Comparison of ENCODE assay signal across 10 cellular contexts in genomic region chr2:85920810-85921545, GRCh38. TPM values are rescaled to one million over a fixed set of nuclear protein-coding genes. Genes with fewer than 3 reads are reported as not detected.
DNase-seq lines count a peak whose midpoint lies in the region; ATAC-seq, FAIRE-seq and TF ChIP-seq lines count a peak whose summit lies in the region.
"Had no signal": no experiment of that assay in that cellular context is flagged by ENCODE, and none has a peak within 500 bp of the region (broad histone marks: within the 10 kb centered on the region; RNA-seq: fewer than 3 reads in every experiment).

No MANE protein-coding gene starts in this region.

- in situ Hi-C loops in ACHN (cut with HindIII; ENCODE audit: low pct_ligation_motif_present, low pct_unique_long_range_greater_than_20kb, low sequenced_read_pairs), result no loop called here

- ATAC-seq in GM19395 (IDR thresholded peaks at IDR 0.05; ENCODE audit: unreplicated experiment), result no peak

- H3K9me3 ChIP-seq in liver (ENCODE audit: control insufficient read depth in 4 of 4, low read length in 3 of 4), result no peaks in the 10 kb centered on the region

- peak; percentile 38 to 55 for TF ChIP-seq RAD21 in liver (IDR thresholded peaks at IDR 0.05)

- H3K27ac ChIP-seq in dorsolateral prefrontal cortex, result peak overlapping the region; percentile 63 to 99 (median 95)
- H3K27ac ChIP-seq in liver (ENCODE audit: low read depth in 1 of 2, low read length in 2 of 2), result peak overlapping the region; percentile 42 to 44

- no peaks in the 10 kb centered on the region for H3K27me3 Mint-ChIP-seq in activated naive CD8-positive, alpha-beta T cell treated with anti-CD3 and anti-CD28 coated beads for 36 hours
- H3K27me3 Mint-ChIP-seq: central memory CD8-positive, alpha-beta T cell had no signal

- H3K9me3 Mint-ChIP-seq in activated naive CD8-positive, alpha-beta T cell treated with anti-CD3 and anti-CD28 coated beads for 36 hours, result no peaks in the 10 kb centered on the region
- H3K9me3 Mint-ChIP-seq: central memory CD8-positive, alpha-beta T cell had no signal

- no peak overlapping the region for H3K4me3 ChIP-seq in dorsolateral prefrontal cortex
- no peak overlapping the region for H3K4me3 ChIP-seq in liver (ENCODE audit: low read depth in 1 of 3, low read length in 3 of 3)

- DNase-seq in ACHN (peak; percentile 26), M059J (ENCODE audit: low read depth) (peak; percentile 67), dorsolateral prefrontal cortex (no peak), frontal cortex (ENCODE audit: low spot score in 2 of 2) (no peak), LoVo (ENCODE audit: low spot score) (no peak)
- DNase-seq in activated naive CD8-positive, alpha-beta T cell treated with anti-CD3 and anti-CD28 coated beads for 36 hours, result no peak
- DNase-seq: NCI-H1417 treated with DMSO at 0.1 percent for 48 hours had no signal

- no peak overlapping the region for H3K4me3 Mint-ChIP-seq in activated naive CD8-positive, alpha-beta T cell treated with anti-CD3 and anti-CD28 coated beads for 36 hours
- H3K4me3 Mint-ChIP-seq: central memory CD8-positive, alpha-beta T cell had no signal

- H3K9ac ChIP-seq in liver (ENCODE audit: low read depth in 1 of 2, low read length in 2 of 2), result no peak overlapping the region

- no peaks in the 10 kb centered on the region for H3K36me3 ChIP-seq in liver (ENCODE audit: control insufficient read depth in 4 of 4, insufficient read depth in 3 of 4, low read depth in 1 of 4, low read length in 3 of 4)

- peaks cover 6 to 40% (median 28%) of the 10 kb centered on the region in 4 donors for H3K4me1 ChIP-seq in liver (ENCODE audit: control insufficient read depth in 4 of 4, insufficient read depth in 4 of 4, low read length in 3 of 4)

- 37% methylated on average over 5 of the region's 5 CpGs for WGBS in liver

- H3K4me1 Mint-ChIP-seq in activated naive CD8-positive, alpha-beta T cell treated with anti-CD3 and anti-CD28 coated beads for 36 hours, result peaks cover 6% of the 10 kb centered on the region

- TF ChIP-seq CTCF in dorsolateral prefrontal cortex (IDR thresholded peaks at IDR 0.05 in 54 of 56, conservative IDR thresholded peaks at IDR 0.05 in 2 of 56; ENCODE audit: low read depth in 1 of 56, partially characterized antibody in 56 of 56), result no peak
- no peak for TF ChIP-seq CTCF in liver (IDR thresholded peaks at IDR 0.05; ENCODE audit: low read depth, low read length, missing input control)

- no peak overlapping the region for H3K27ac Mint-ChIP-seq in activated naive CD8-positive, alpha-beta T cell treated with anti-CD3 and anti-CD28 coated beads for 36 hours

- no peak for FAIRE-seq in frontal cortex (lab: Jason Lieb, UNC)

- no peaks in the 10 kb centered on the region for H3K36me3 Mint-ChIP-seq in activated naive CD8-positive, alpha-beta T cell treated with anti-CD3 and anti-CD28 coated beads for 36 hours

- intact Hi-C loops in dorsolateral prefrontal cortex (cut with DNase I), result loop anchor here in 1 of 2 donors (10.0 kb wide), 1 partner anchor 114 kb away; no protein-coding TSS in a partner anchor

- no peaks in the 10 kb centered on the region for H3K27me3 ChIP-seq in dorsolateral prefrontal cortex
- H3K27me3 ChIP-seq in liver (ENCODE audit: control insufficient read depth in 4 of 4, insufficient read depth in 4 of 4, low read length in 3 of 4), result no peaks in the 10 kb centered on the region

TF ChIP-seq in liver, 16 proteins besides CTCF, POLR2A, EP300 and RAD21:
- TF ChIP-seq YY1 (IDR thresholded peaks at IDR 0.05) (peak; percentile 57), TAF1 (conservative IDR thresholded peaks at IDR 0.05) (no peak), HNF4G (IDR thresholded peaks at IDR 0.05) (no peak), RXRA (IDR thresholded peaks at IDR 0.05) (peak in 1 of 2 donors; percentile 77), FOXA2 (IDR thresholded peaks at IDR 0.05) (no peak), SP1 (IDR thresholded peaks at IDR 0.05) (peak; percentile 48), GABPA (IDR thresholded peaks at IDR 0.05 in 1 of 2, conservative IDR thresholded peaks at IDR 0.05 in 1 of 2) (no peak), HNF4A (conservative IDR thresholded peaks at IDR 0.05) (peak; percentile 47 to 71), ATF3 (IDR thresholded peaks at IDR 0.05) (no peak), REST (IDR thresholded peaks at IDR 0.05) (peak; percentile 80), ZBTB33 (IDR thresholded peaks at IDR 0.05) (peak; percentile 53), JUND (IDR thresholded peaks at IDR 0.05) (peak in 1 of 2 donors; percentile 63), MAX (IDR thresholded peaks at IDR 0.05) (peak; percentile 58), NR2F2 (IDR thresholded peaks at IDR 0.05) (no peak), EGR1 (IDR thresholded peaks at IDR 0.05; ENCODE audit: low read depth in 2 of 2) (no peak), FOXA1 (IDR thresholded peaks at IDR 0.05) (peak; percentile 10)

RNA-seq across cellular contexts. Expression of gene ST3GAL5, which starts 32.2 kb away (rescaled TPM):
- total RNA-seq in M059J (2014; rRNA removed; shearing (Covaris generic)), result 21.2 and 30.7 TPM in 2 replicates
- total RNA-seq in dorsolateral prefrontal cortex (100 to 1,000 TPM in 11 of 120 experiments, 10 to 100 TPM in 109; 56.0 to 109 (median 86.7) TPM), liver (10 to 100 TPM in 1 of 2 donors, 1 to 10 TPM in 1; 4.5 to 17.0 TPM), frontal cortex (44.4 TPM)
- polyA plus RNA-seq in liver, result 10 to 100 TPM in 1 of 2 donors, 1 to 10 TPM in 1; 6.3 to 11.7 TPM
- total RNA-seq in activated naive CD8-positive, alpha-beta T cell treated with anti-CD3 and anti-CD28 coated beads for 36 hours, result 10 to 100 TPM; 14.6 to 15.1 TPM

Comparison
In these comparisons a context has a peak if more than half of its experiments do, and no peak if none do; other contexts are left out.
1. DNase-seq: peak in ACHN (single experiment) and M059J (single experiment); none in dorsolateral prefrontal cortex (0 of 10), frontal cortex (0 of 2), activated naive CD8-positive, alpha-beta T cell treated with anti-CD3 and anti-CD28 coated beads for 36 hours (single experiment) and LoVo (single experiment).